ENCODE assay signal across 8 cellular contexts in the genomic region with DNA sequence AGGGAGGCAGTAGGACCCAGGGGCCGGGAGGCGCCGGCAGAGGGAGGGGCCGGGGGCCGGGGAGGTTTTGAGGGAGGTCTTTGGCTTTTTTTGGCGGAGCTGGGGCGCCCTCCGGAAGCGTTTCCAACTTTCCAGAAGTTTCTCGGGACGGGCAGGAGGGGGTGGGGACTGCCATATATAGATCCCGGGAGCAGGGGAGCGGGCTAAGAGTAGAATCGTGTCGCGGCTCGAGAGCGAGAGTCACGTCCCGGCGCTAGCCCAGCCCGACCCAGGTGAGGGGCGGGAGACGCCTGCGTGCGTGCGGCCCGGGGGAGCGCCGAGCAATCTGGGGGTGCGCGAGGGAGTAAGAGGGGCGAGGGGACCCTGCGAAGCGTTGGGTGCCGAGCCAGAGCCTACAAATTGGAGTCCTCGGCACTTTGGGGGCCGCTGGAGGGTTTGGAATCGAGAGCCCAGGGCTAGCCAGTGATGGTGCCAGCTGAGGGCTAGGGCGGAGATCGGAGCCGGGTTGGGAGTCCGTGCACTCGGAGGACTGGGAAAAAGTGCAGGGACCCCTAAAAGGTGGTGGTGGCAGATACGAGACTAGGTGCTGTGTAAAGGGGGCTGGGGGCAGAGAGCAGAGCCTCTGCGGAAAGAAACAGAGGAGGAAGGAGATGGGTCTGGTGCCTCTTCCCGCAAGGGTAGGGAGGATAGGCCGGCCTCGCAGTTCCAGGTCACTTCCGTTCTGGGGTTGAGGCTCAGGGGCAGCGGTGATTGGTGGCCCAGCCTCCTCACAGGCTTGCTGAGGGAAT. TPM values are rescaled to one million over a fixed set of nuclear protein-coding genes. Genes with fewer than 3 reads are reported as not detected.
DNase-seq lines count a peak whose midpoint lies in the region; ATAC-seq and TF ChIP-seq lines count a peak whose summit lies in the region.

A gene (plus strand): TSS at position 206 of the 788 bp plus-strand sequence. CDS start 4,097 bp downstream, outside the sequence.

- H3K27ac ChIP-seq in GM23248: peak within 1 kb of the TSS; percentile 98
- H3K27ac ChIP-seq in thyroid gland: peak within 1 kb of the TSS; percentile 99 to 100 (median 100)

- in situ Hi-C loops in GM23248 (cut with MboI): no loop called here

- peak within 1 kb of the TSS; percentile 99 for H3K9ac ChIP-seq in GM23248

- H3F3A ChIP-seq in GM23248 (ENCODE audit: insufficient read depth): peaks cover 68% of the 10 kb centered on the region

- H3K79me2 ChIP-seq in GM23248 (ENCODE audit: insufficient read depth): peaks cover 53% of the 10 kb centered on the region

- H3K4me1 ChIP-seq in GM23248 (ENCODE audit: insufficient read depth): peaks cover 70% of the 10 kb centered on the region
- H3K4me1 ChIP-seq in thyroid gland: peaks cover 42 to 82% of the 10 kb centered on the region in 2 donors

- no peaks in the 10 kb centered on the region for H3K9me3 Mint-ChIP-seq in activated naive CD4-positive, alpha-beta T cell treated with anti-CD3 and anti-CD28 coated beads, Interleukin-2, amount 50 U/mL, for 72 hours

- 1 to 4% methylated on average over 25 to 48 of the region's 51 CpGs for WGBS in GM23248 (ENCODE audit: low coverage in 1 of 2, low lambda C conversion rate in 2 of 2, missing lambda C conversion rate in 2 of 2), 2 experiments
- 0 to 1% methylated on average over 41 to 43 of the region's 51 CpGs for WGBS in thyroid gland, 2 donors

- H3K27me3 ChIP-seq in GM23248 (replicated peaks; ENCODE audit: insufficient read depth) (no peaks in the 10 kb centered on the region), thyroid gland (no peaks in the 10 kb centered on the region)

- no peak for TF ChIP-seq CTCF in LNCaP clone FGC (IDR thresholded peaks at IDR 0.05; ENCODE audit: control insufficient read depth, extremely low read depth, insufficient read depth)
- TF ChIP-seq CTCF in thyroid gland (IDR thresholded peaks at IDR 0.05): peak in 1 of 6 experiments; percentile 3

- H3K4me2 ChIP-seq in GM23248 (ENCODE audit: unreplicated experiment): peak within 1 kb of the TSS; percentile 94

- ATAC-seq in activated naive CD4-positive, alpha-beta T cell treated with anti-CD3 and anti-CD28 coated beads, Interleukin-2, amount 50 U/mL, for 72 hours: peak; percentile 92 to 98

- H3K9me3 ChIP-seq in GM23248 (ENCODE audit: low read depth) (no peaks in the 10 kb centered on the region), thyroid gland (no peaks in the 10 kb centered on the region)

- H2AFZ ChIP-seq in GM23248: peak within 1 kb of the TSS; percentile 73

- peak within 1 kb of the TSS; percentile 93 to 99 for H3K27ac Mint-ChIP-seq in activated naive CD4-positive, alpha-beta T cell treated with anti-CD3 and anti-CD28 coated beads, Interleukin-2, amount 50 U/mL, for 72 hours

- no peaks in the 10 kb centered on the region for H3K9me2 ChIP-seq in GM23248 (ENCODE audit: insufficient read depth)

- peaks cover 0 to 8% of the 10 kb centered on the region in 2 donors for H3K36me3 Mint-ChIP-seq in activated naive CD4-positive, alpha-beta T cell treated with anti-CD3 and anti-CD28 coated beads, Interleukin-2, amount 50 U/mL, for 72 hours

- DNase-seq in DMS53 treated with DMSO at 0.1 percent for 48 hours (lab: John Stamatoyannopoulos, UW; ENCODE audit: unreplicated experiment): peak; percentile 94
- DNase-seq in GM23248: peak; percentile 96
- DNase-seq in LNCaP clone FGC (ENCODE audit: low read depth): no peak
- peak; percentile 79 for DNase-seq in SKM-1 (lab: John Stamatoyannopoulos, UW; ENCODE audit: unreplicated experiment)
- peak; percentile 72 to 84 for DNase-seq in activated naive CD4-positive, alpha-beta T cell treated with anti-CD3 and anti-CD28 coated beads, Interleukin-2, amount 50 U/mL, for 72 hours (ENCODE audit: low spot score in 2 of 2)
- no peak for DNase-seq in glomerular endothelial cell (ENCODE audit: extremely low read depth, low read depth, low spot score)
- peak; percentile 41 for DNase-seq in occipital lobe (lab: John Stamatoyannopoulos, UW)
- DNase-seq in thyroid gland: peak; percentile 88 to 89

- H4K20me1 ChIP-seq in GM23248 (ENCODE audit: insufficient read depth): no peaks in the 10 kb centered on the region

- intact Hi-C loops in thyroid gland (cut with DNase I): no loop called here

- H3K4me3 ChIP-seq in GM23248 (peak within 1 kb of the TSS; percentile 87), LNCaP clone FGC (ENCODE audit: low read depth, low read length) (peak within 1 kb of the TSS; percentile 5; the same call in 1 of the 2 replicates), thyroid gland (replicated peaks in 1 of 3) (peak within 1 kb of the TSS; percentile 43 to 95 (median 91))

- H3K36me3 ChIP-seq in GM23248 (ENCODE audit: low read depth): peaks cover 5% of the 10 kb centered on the region
- H3K36me3 ChIP-seq in thyroid gland: peaks cover 8 to 13% of the 10 kb centered on the region in 2 donors

- peak; percentile 40 to 86 for TF ChIP-seq POLR2A in thyroid gland (IDR thresholded peaks at IDR 0.05)

RNA-seq across cellular contexts. Expression of the gene that starts here (rescaled TPM):
- 1,790 and 1,872 TPM in 2 replicates for total RNA-seq in GM23248 (2014; rRNA removed; shearing (Covaris generic))
- polyA plus RNA-seq in GM23248 (2016; fragmentation: Nextera tagmentation; extraction: Ambion mirVana): 520 and 559 TPM in 2 replicates
- total RNA-seq in activated naive CD4-positive, alpha-beta T cell treated with anti-CD3 and anti-CD28 coated beads, Interleukin-2, amount 50 U/mL, for 72 hours: 10 to 100 TPM in 1 of 2 donors, 1 to 10 TPM in 1; 8.2 to 24.5 TPM
- total RNA-seq in glomerular endothelial cell: 875 and 921 TPM in 2 replicates
- total RNA-seq in occipital lobe: 29.3 TPM
- 100 to 1,000 TPM; 102 to 167 (median 143) TPM for total RNA-seq in thyroid gland

Comparison
In these comparisons a context has a peak if more than half of its experiments do, and no peak if none do; other contexts are left out.
1. DNase-seq: peak in DMS53 treated with DMSO at 0.1 percent for 48 hours (single experiment), GM23248 (single experiment), SKM-1 (single experiment), activated naive CD4-positive, alpha-beta T cell treated with anti-CD3 and anti-CD28 coated beads, Interleukin-2, amount 50 U/mL, for 72 hours (2 of 2), occipital lobe (single experiment) and thyroid gland (2 of 2); none in LNCaP clone FGC (single experiment) and glomerular endothelial cell (single experiment).
2. H3K4me3 ChIP-seq: peak in every context shown above with its lines; median percentile 91 in thyroid gland; 87 in GM23248; 5 in LNCaP clone FGC.